21 cellular contexts compared by ENCODE assay signal in genomic region chr6:83378621-83379388, GRCh38. TPM values are rescaled to one million over a fixed set of nuclear protein-coding genes. Genes with fewer than 3 reads are reported as not detected.
A peak's percentile ranks its signal among the peaks of the same experiment; 100 is the strongest.
DNase-seq lines count a peak whose midpoint lies in the region; ATAC-seq and TF ChIP-seq lines count a peak whose summit lies in the region.
"Had no signal": no experiment of that assay in that cellular context is flagged by ENCODE, and none has a peak within 500 bp of the region (broad histone marks: within the 10 kb centered on the region; RNA-seq: fewer than 3 reads in every experiment).

No MANE protein-coding gene starts in this region.

- no peaks in the 10 kb centered on the region for H3K9me3 ChIP-seq in SK-N-MC (ENCODE audit: low read depth, low read length)

- peak overlapping the region; percentile 38; the same call in 1 of the 2 replicates for H3K27ac ChIP-seq in SK-N-MC
- H3K27ac ChIP-seq: cardiac muscle cell had no signal

- peak; percentile 44 for ATAC-seq in sciatic nerve
- ATAC-seq: left ventricle myocardium superior, right cardiac atrium had no signal

- peak; percentile 68 for DNase-seq in GM04503 (ENCODE audit: low read depth)
- DNase-seq in SK-N-MC (ENCODE audit: low read depth, low spot score), result no peak
- DNase-seq in fibroblast of mammary gland (ENCODE audit: low read depth), result peak; percentile 83
- no peak for DNase-seq in sciatic nerve (ENCODE audit: low spot score)
- DNase-seq in stimulated activated naive CD4-positive, alpha-beta T cell (lab: John Stamatoyannopoulos, UW), result no peak
- DNase-seq in SW 1271 (lab: John Stamatoyannopoulos, UW), result no peak
- no peak for DNase-seq in hypothalamus (lab: John Stamatoyannopoulos, UW)
- no peak for DNase-seq in activated naive CD4-positive, alpha-beta T cell treated with anti-CD3 and anti-CD28 coated beads, Interleukin-2, amount 50 U/mL, for 16 hours
- DNase-seq: activated CD4-positive, alpha-beta memory T cell treated with anti-CD3 and anti-CD28 coated beads, Interleukin-2, amount 10 ng/mL, durations not matched to agents 7 days and 5 days; CD8-positive, alpha-beta memory T cell; H7; hippocampal formation; Kasumi-1; left ventricle myocardium superior; NCI-H2029; NCI-H69; right cardiac atrium; RPMI8226; stimulated activated naive CD4-positive, alpha-beta T cell treated with Interleukin-2 at 50 U/mL for 16 hours; T-helper 9 cell had no signal

- TF ChIP-seq CTCF in fibroblast of mammary gland (conservative IDR thresholded peaks at IDR 0.05; ENCODE audit: control insufficient read depth, insufficient read depth, low read depth, low read length), result no peak

- H3K36me3 ChIP-seq in SK-N-MC (ENCODE audit: insufficient read depth, low read length), result no peaks in the 10 kb centered on the region; the same call in 1 of the 2 replicates
- H3K36me3 ChIP-seq: cardiac muscle cell had no signal

- H3K9ac ChIP-seq in SK-N-MC (ENCODE audit: insufficient read length), result no peak overlapping the region

- intact Hi-C loops in sciatic nerve (cut with DNase I), result no loop called here

- no peak overlapping the region for H3K4me3 ChIP-seq in SK-N-MC
- no peak overlapping the region for H3K4me3 ChIP-seq in fibroblast of mammary gland (ENCODE audit: control insufficient read depth, low read depth, low read length)
- H3K4me3 ChIP-seq: cardiac muscle cell had no signal

RNA-seq across cellular contexts. Expression of gene ME1, which starts 52.0 kb away (rescaled TPM):
- total RNA-seq in sciatic nerve, result 30.5 TPM

Comparison
In these comparisons a context has a peak if more than half of its experiments do, and no peak if none do; other contexts are left out.
1. DNase-seq: peak in GM04503 (single experiment) and fibroblast of mammary gland (single experiment); none in SK-N-MC (single experiment), sciatic nerve (single experiment), stimulated activated naive CD4-positive, alpha-beta T cell (0 of 6), SW 1271 (0 of 2), hypothalamus (0 of 51) and activated naive CD4-positive, alpha-beta T cell treated with anti-CD3 and anti-CD28 coated beads, Interleukin-2, amount 50 U/mL, for 16 hours (single experiment).